Comparison of ENCODE assay signal across 11 cellular contexts in the genomic region with DNA sequence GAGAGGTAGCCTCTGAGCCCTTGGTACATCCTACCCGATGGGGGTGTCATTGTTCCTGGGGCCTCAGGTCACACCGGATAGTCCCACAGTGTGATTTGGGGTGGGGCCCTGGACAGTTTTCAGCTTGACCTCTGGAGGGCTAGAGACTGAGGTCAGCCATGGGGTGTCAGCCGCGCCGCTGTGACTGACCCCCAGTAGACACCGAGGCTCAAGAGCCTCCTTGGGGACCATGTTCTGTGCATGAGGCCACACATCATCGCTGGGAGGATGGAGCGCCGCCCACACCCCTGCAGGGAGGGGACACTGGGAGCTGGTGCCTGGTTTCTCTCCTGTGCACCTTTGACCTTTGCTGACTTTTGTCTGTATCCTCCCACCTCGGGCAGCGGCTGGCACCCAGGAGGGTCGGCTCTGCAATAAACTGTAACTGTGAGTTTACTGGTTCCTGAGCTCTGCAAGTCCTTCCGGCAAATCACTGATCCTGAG.
"Had no signal": no experiment of that assay in that cellular context is flagged by ENCODE, and none has a peak within 500 bp of the region (broad histone marks: within the 10 kb centered on the region; RNA-seq: fewer than 3 reads in every experiment).

No MANE protein-coding gene starts in this region.

- DNase-seq: activated CD8-positive, alpha-beta T cell treated with anti-CD3 and anti-CD28 coated beads for 36 hours; activated gamma-delta T cell treated with Interleukin-2 at 50 U/mL for 16 hours; activated naive CD8-positive, alpha-beta T cell treated with anti-CD3 and anti-CD28 coated beads, Interleukin-2, amount 50 U/mL, for 24 hours; activated T-cell treated with anti-CD3 and anti-CD28 coated beads, Interleukin-2, amount 50 U/mL, for 72 hours; occipital lobe; stimulated activated naive CD8-positive, alpha-beta T cell treated with anti-CD3 and anti-CD28 coated beads, Interleukin-15, amount 100 ng/mL, for 72 hours; T-helper 9 cell had no signal

- H3K27me3 ChIP-seq: breast epithelium had no signal

- H3K36me3 ChIP-seq: breast epithelium, prostate gland had no signal

- FAIRE-seq: keratinocyte had no signal

- H3K4me1 ChIP-seq: breast epithelium, prostate gland had no signal

- ATAC-seq: activated T-cell treated with anti-CD3 and anti-CD28 coated beads, Interleukin-2, amount 50 U/mL, for 72 hours; sciatic nerve had no signal

- H3K9me3 ChIP-seq: breast epithelium, prostate gland had no signal

- H3K4me3 ChIP-seq: breast epithelium, prostate gland had no signal

- H3K27ac ChIP-seq: breast epithelium, prostate gland had no signal
